Comparison of ENCODE assay signal across 18 cellular contexts in genomic region chr21:21039624-21040023, GRCh38.
DNase-seq lines count a peak whose midpoint lies in the region; ATAC-seq and TF ChIP-seq lines count a peak whose summit lies in the region.
"Had no signal": no experiment of that assay in that cellular context is flagged by ENCODE, and none has a peak within 500 bp of the region (broad histone marks: within the 10 kb centered on the region; RNA-seq: fewer than 3 reads in every experiment).

No MANE protein-coding gene starts in this region.

- H3K4me1 Mint-ChIP-seq in activated naive CD4-positive, alpha-beta T cell treated with anti-CD3 and anti-CD28 coated beads, Interleukin-2, amount 10 ng/mL, durations not matched to agents 7 days and 5 days: no peaks in the 10 kb centered on the region

- CTCF ChIA-PET in HEK293 (lab: Yijun Ruan, JAX): no interaction called here
- CTCF ChIA-PET in activated naive CD4-positive, alpha-beta T cell treated with anti-CD3 and anti-CD28 coated beads, Interleukin-2, amount 10 ng/mL, durations not matched to agents 7 days and 5 days (lab: Charles Lee): no interaction called here

- no peak for TF ChIP-seq CTCF in HEK293 (tag by site-specific recombination; IDR thresholded peaks at IDR 0.05)

- no peaks in the 10 kb centered on the region for H3K27me3 Mint-ChIP-seq in activated naive CD4-positive, alpha-beta T cell treated with anti-CD3 and anti-CD28 coated beads, Interleukin-2, amount 10 ng/mL, durations not matched to agents 7 days and 5 days

- DNase-seq in NCI-H1417 (lab: John Stamatoyannopoulos, UW): peak in 2 of 3 experiments; percentile 8 to 84
- DNase-seq in NCI-H1417 treated with DMSO at 0.1 percent for 48 hours (lab: John Stamatoyannopoulos, UW): no peak
- DNase-seq in NCI-H524 treated with DMSO at 0.1 percent for 48 hours (lab: John Stamatoyannopoulos, UW): peak; percentile 19
- peak; percentile 73 for DNase-seq in SK-N-MC (ENCODE audit: low read depth, low spot score)
- DNase-seq in NCI-H128 (lab: John Stamatoyannopoulos, UW; ENCODE audit: unreplicated experiment): no peak
- DNase-seq in activated naive CD4-positive, alpha-beta T cell treated with anti-CD3 and anti-CD28 coated beads, Interleukin-2, amount 10 ng/mL, durations not matched to agents 7 days and 5 days: no peak
- DNase-seq: Calu3, Kasumi-1, NCI-H1436, NCI-H187 treated with DMSO at 0.1 percent for 48 hours, NCI-H446, PC-9, T-helper 9 cell had no signal

- H3K36me3 ChIP-seq in HEK293 (ENCODE audit: control insufficient read depth in 2 of 2, insufficient read depth in 1 of 2, low read length in 2 of 2): no peaks in the 10 kb centered on the region
- H3K36me3 ChIP-seq in SK-N-MC (ENCODE audit: insufficient read depth, low read length): peaks cover 6% of the 10 kb centered on the region; the same call in 1 of the 2 replicates

- H3K9me3 Mint-ChIP-seq in activated naive CD4-positive, alpha-beta T cell treated with anti-CD3 and anti-CD28 coated beads, Interleukin-2, amount 10 ng/mL, durations not matched to agents 7 days and 5 days: no peaks in the 10 kb centered on the region
- H3K9me3 Mint-ChIP-seq: T-helper 1 cell treated with Interleukin-12 subunit alpha and Interleukin-12 subunit beta and Interleukin-4 antibody, amounts not matched to agents 30 μg/mL and 1 μg/mL, for 36 hours had no signal

- no peak overlapping the region for H3K9ac ChIP-seq in SK-N-MC (ENCODE audit: insufficient read length)

- no peak overlapping the region for H3K4me3 Mint-ChIP-seq in activated naive CD4-positive, alpha-beta T cell treated with anti-CD3 and anti-CD28 coated beads, Interleukin-2, amount 10 ng/mL, durations not matched to agents 7 days and 5 days
- H3K4me3 Mint-ChIP-seq: T-helper 1 cell treated with Interleukin-12 subunit alpha and Interleukin-12 subunit beta and Interleukin-4 antibody, amounts not matched to agents 30 μg/mL and 1 μg/mL, for 36 hours had no signal

- H3K9me3 ChIP-seq in HEK293 (ENCODE audit: control insufficient read depth, insufficient read depth, low read depth, low read length) (no peaks in the 10 kb centered on the region), SK-N-MC (ENCODE audit: low read depth, low read length) (peaks cover 8% of the 10 kb centered on the region; the same call in 1 of the 2 replicates)

- H3K27ac ChIP-seq in HEK293 (ENCODE audit: extremely low read depth, low read depth, low read length) (no peak overlapping the region), SK-N-MC (no peak overlapping the region)
- H3K27ac ChIP-seq: PC-9 had no signal

- H3K4me3 ChIP-seq in HEK293 (ENCODE audit: low read depth, low read length) (no peak overlapping the region), SK-N-MC (no peak overlapping the region)
- H3K4me3 ChIP-seq: PC-9 had no signal

- H3K36me3 Mint-ChIP-seq in activated naive CD4-positive, alpha-beta T cell treated with anti-CD3 and anti-CD28 coated beads, Interleukin-2, amount 10 ng/mL, durations not matched to agents 7 days and 5 days: no peaks in the 10 kb centered on the region

- H3K27ac Mint-ChIP-seq in activated naive CD4-positive, alpha-beta T cell treated with anti-CD3 and anti-CD28 coated beads, Interleukin-2, amount 10 ng/mL, durations not matched to agents 7 days and 5 days: no peak overlapping the region
- H3K27ac Mint-ChIP-seq: T-helper 1 cell treated with Interleukin-12 subunit alpha and Interleukin-12 subunit beta and Interleukin-4 antibody, amounts not matched to agents 30 μg/mL and 1 μg/mL, for 36 hours had no signal

- ATAC-seq in GM18909 (IDR thresholded peaks at IDR 0.05; ENCODE audit: poor library complexity, unreplicated experiment): no peak
- ATAC-seq: HepG2, Right ventricle myocardium inferior had no signal

- H3K4me1 ChIP-seq in HEK293 (ENCODE audit: control insufficient read depth, insufficient read depth, low read length): no peaks in the 10 kb centered on the region

- POLR2A ChIA-PET in HEK293 (lab: Yijun Ruan, JAX): no interaction called here

TF ChIP-seq in HEK293, 187 proteins besides CTCF, POLR2A, EP300 and RAD21:
- TF ChIP-seq ZNF768 (tag by site-specific recombination; IDR thresholded peaks at IDR 0.05) (no peak), SETDB1 (IDR thresholded peaks at IDR 0.05; ENCODE audit: insufficient read length, low read length) (peak; percentile 50)

Comparison
In these comparisons a context has a peak if more than half of its experiments do, and no peak if none do; other contexts are left out.
1. DNase-seq: peak in NCI-H1417 (2 of 3), NCI-H524 treated with DMSO at 0.1 percent for 48 hours (single experiment) and SK-N-MC (single experiment); none in NCI-H1417 treated with DMSO at 0.1 percent for 48 hours (single experiment), NCI-H128 (single experiment) and activated naive CD4-positive, alpha-beta T cell treated with anti-CD3 and anti-CD28 coated beads, Interleukin-2, amount 10 ng/mL, durations not matched to agents 7 days and 5 days (single experiment).